In the genomic region with DNA sequence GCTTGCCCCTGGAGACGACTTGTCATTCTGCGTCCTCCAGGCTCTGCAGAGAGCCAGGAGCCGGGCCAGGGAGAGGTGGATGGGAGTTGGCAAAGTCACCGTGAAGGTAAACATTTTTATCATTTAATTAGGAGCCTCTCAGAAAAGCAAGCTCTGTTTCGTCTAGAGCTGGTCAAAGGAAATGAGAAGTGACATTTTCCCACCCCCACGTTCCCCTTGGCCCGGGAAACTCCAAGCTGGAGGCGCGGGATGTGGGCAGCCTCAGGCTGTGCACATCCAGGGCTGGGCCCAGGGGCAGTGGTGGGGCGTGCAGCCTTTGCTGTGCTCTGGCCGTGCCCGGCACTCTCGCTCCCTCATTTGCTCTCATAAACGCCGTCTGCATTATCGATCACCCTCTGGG, we compare ENCODE assay signal across 24 cellular contexts.
DNase-seq lines count a peak whose midpoint lies in the region; ATAC-seq and TF ChIP-seq lines count a peak whose summit lies in the region.
"Had no signal": no experiment of that assay in that cellular context is flagged by ENCODE, and none has a peak within 500 bp of the region (broad histone marks: within the 10 kb centered on the region; RNA-seq: fewer than 3 reads in every experiment).

No MANE protein-coding gene starts in this region.

- H3K36me3 Mint-ChIP-seq in activated CD4-positive, alpha-beta T cell treated with anti-CD3 and anti-CD28 coated beads, Interleukin-2, amount 10 ng/mL, durations not matched to agents 7 days and 5 days (ENCODE audit: low read depth), result no peaks in the 10 kb centered on the region
- H3K36me3 Mint-ChIP-seq: brain; CD4-positive, CD25-positive, alpha-beta regulatory T cell had no signal

- BruUV-seq in A673 (replicated peaks; lab: Mats Ljungman, UMichigan), result no TSS peak

- H3K27me3 ChIP-seq in A673 (replicated peaks; ENCODE audit: insufficient read depth, low read depth, low read length, poor library complexity), result no peaks in the 10 kb centered on the region
- H3K27me3 ChIP-seq: suprapubic skin, vagina had no signal

- no peaks in the 10 kb centered on the region for H3K36me3 ChIP-seq in A673 (ENCODE audit: insufficient read depth, low read length, poor library complexity, severe bottlenecking)
- H3K36me3 ChIP-seq: suprapubic skin, vagina had no signal

- H3K9me3 Mint-ChIP-seq in stimulated activated naive CD8-positive, alpha-beta T cell treated with anti-CD3 and anti-CD28 coated beads, Interleukin-15, amount 100 ng/mL, for 72 hours, result no peaks in the 10 kb centered on the region
- H3K9me3 Mint-ChIP-seq in activated CD4-positive, alpha-beta T cell treated with anti-CD3 and anti-CD28 coated beads, Interleukin-2, amount 10 ng/mL, durations not matched to agents 7 days and 5 days, result no peaks in the 10 kb centered on the region
- H3K9me3 Mint-ChIP-seq: brain; CD4-positive, CD25-positive, alpha-beta regulatory T cell; T-helper 2 cell treated with Interferon-gamma antibody and Interleukin-4, amounts not matched to agents 5 μg/mL and 100 μg/mL, for 36 hours had no signal

- no peaks in the 10 kb centered on the region for H3K9me3 ChIP-seq in A673 (ENCODE audit: low read depth, low read length, poor library complexity, severe bottlenecking)
- H3K9me3 ChIP-seq: psoas muscle, suprapubic skin, vagina had no signal

- POLR2A ChIA-PET in A673 (lab: Charles Lee; ENCODE audit: low non-redundant PET), result no interaction called here
- POLR2A ChIA-PET in activated CD4-positive, alpha-beta T cell treated with anti-CD3 and anti-CD28 coated beads, Interleukin-2, amount 10 ng/mL, durations not matched to agents 7 days and 5 days (lab: Charles Lee), result no interaction called here

- no peak overlapping the region for H3K27ac ChIP-seq in A673 (ENCODE audit: low read depth, low read length, poor library complexity, severe bottlenecking)
- H3K27ac ChIP-seq: epithelial cell of prostate, psoas muscle, skin epidermis, suprapubic skin, vagina had no signal

- CTCF ChIA-PET in A673 (lab: Charles Lee), result no interaction called here
- CTCF ChIA-PET in activated CD4-positive, alpha-beta T cell treated with anti-CD3 and anti-CD28 coated beads, Interleukin-2, amount 10 ng/mL, durations not matched to agents 7 days and 5 days (lab: Charles Lee), result no interaction called here

- H3K4me3 Mint-ChIP-seq in stimulated activated naive CD8-positive, alpha-beta T cell treated with anti-CD3 and anti-CD28 coated beads, Interleukin-15, amount 100 ng/mL, for 72 hours, result no peak overlapping the region
- no peak overlapping the region for H3K4me3 Mint-ChIP-seq in activated CD4-positive, alpha-beta T cell treated with anti-CD3 and anti-CD28 coated beads, Interleukin-2, amount 10 ng/mL, durations not matched to agents 7 days and 5 days
- H3K4me3 Mint-ChIP-seq: brain; CD4-positive, CD25-positive, alpha-beta regulatory T cell; T-helper 2 cell treated with Interferon-gamma antibody and Interleukin-4, amounts not matched to agents 5 μg/mL and 100 μg/mL, for 36 hours had no signal

- ATAC-seq in stimulated activated naive CD8-positive, alpha-beta T cell treated with anti-CD3 and anti-CD28 coated beads, Interleukin-15, amount 100 ng/mL, for 72 hours, result peak; percentile 8
- ATAC-seq in stimulated activated naive CD8-positive, alpha-beta T cell treated with anti-CD3 and anti-CD28 coated beads, Interleukin-15, Interleukin-2, amounts not matched to agents 100 U/mL and 50 U/mL, for 24 hours, result no peak
- peak; percentile 91 for ATAC-seq in SK-N-SH treated with all-trans-retinoic acid at 6 μM for 48 hours
- ATAC-seq: psoas muscle had no signal

- H3K4me3 ChIP-seq in A673 (ENCODE audit: low read depth, low read length, poor library complexity, severe bottlenecking), result no peak overlapping the region
- H3K4me3 ChIP-seq: psoas muscle, skin epidermis, suprapubic skin, vagina had no signal

- intact Hi-C loops in A673 (cut with micrococcal nuclease; ENCODE audit: unreplicated experiment), result no loop called here

- no peak for DNase-seq in stimulated activated naive CD8-positive, alpha-beta T cell treated with anti-CD3 and anti-CD28 coated beads, Interleukin-15, amount 100 ng/mL, for 72 hours
- no peak for DNase-seq in stimulated activated naive CD8-positive, alpha-beta T cell treated with anti-CD3 and anti-CD28 coated beads, Interleukin-15, Interleukin-2, amounts not matched to agents 100 U/mL and 50 U/mL, for 24 hours
- peak; percentile 76 for DNase-seq in mesenteric fat pad (ENCODE audit: low spot score)
- DNase-seq in A673 (ENCODE audit: low spot score), result no peak
- no peak for DNase-seq in activated CD4-positive, alpha-beta T cell treated with anti-CD3 and anti-CD28 coated beads, Interleukin-2, amount 10 ng/mL, durations not matched to agents 7 days and 5 days
- no peak for DNase-seq in activated CD4-positive, alpha-beta T cell treated with anti-CD3 and anti-CD28 coated beads for 1 hour
- DNase-seq in NCI-H748 (lab: John Stamatoyannopoulos, UW; ENCODE audit: unreplicated experiment), result no peak
- DNase-seq: ACHN; activated CD4-positive, alpha-beta T cell treated with anti-CD3 and anti-CD28 coated beads, Interleukin-2, amount 50 U/mL, for 4 hours; activated gamma-delta T cell treated with Interleukin-2 at 50 U/mL for 16 hours; CD4-positive, CD25-positive, alpha-beta regulatory T cell; glutamatergic neuron; IMR-90; NCI-H1436 treated with DMSO at 0.1 percent for 48 hours; NCI-H2171; NCI-H526; psoas muscle had no signal

- TF ChIP-seq CTCF in A673 (conservative IDR thresholded peaks at IDR 0.05; ENCODE audit: low read depth, low read length), result no peak

- no peak overlapping the region for H3K27ac Mint-ChIP-seq in stimulated activated naive CD8-positive, alpha-beta T cell treated with anti-CD3 and anti-CD28 coated beads, Interleukin-15, amount 100 ng/mL, for 72 hours
- no peak overlapping the region for H3K27ac Mint-ChIP-seq in activated CD4-positive, alpha-beta T cell treated with anti-CD3 and anti-CD28 coated beads, Interleukin-2, amount 10 ng/mL, durations not matched to agents 7 days and 5 days
- H3K27ac Mint-ChIP-seq: CD4-positive, CD25-positive, alpha-beta regulatory T cell; T-helper 2 cell treated with Interferon-gamma antibody and Interleukin-4, amounts not matched to agents 5 μg/mL and 100 μg/mL, for 36 hours had no signal

- no peaks in the 10 kb centered on the region for H3K4me1 ChIP-seq in A673 (ENCODE audit: insufficient read depth, low read length, poor library complexity, severe bottlenecking)
- H3K4me1 ChIP-seq: psoas muscle, suprapubic skin, vagina had no signal

- no peaks in the 10 kb centered on the region for H3K4me1 Mint-ChIP-seq in stimulated activated naive CD8-positive, alpha-beta T cell treated with anti-CD3 and anti-CD28 coated beads, Interleukin-15, amount 100 ng/mL, for 72 hours
- H3K4me1 Mint-ChIP-seq in activated CD4-positive, alpha-beta T cell treated with anti-CD3 and anti-CD28 coated beads, Interleukin-2, amount 10 ng/mL, durations not matched to agents 7 days and 5 days, result no peaks in the 10 kb centered on the region
- H3K4me1 Mint-ChIP-seq: brain; CD4-positive, CD25-positive, alpha-beta regulatory T cell had no signal

- no peaks in the 10 kb centered on the region for H3K27me3 Mint-ChIP-seq in stimulated activated naive CD8-positive, alpha-beta T cell treated with anti-CD3 and anti-CD28 coated beads, Interleukin-15, amount 100 ng/mL, for 72 hours
- no peaks in the 10 kb centered on the region for H3K27me3 Mint-ChIP-seq in activated CD4-positive, alpha-beta T cell treated with anti-CD3 and anti-CD28 coated beads, Interleukin-2, amount 10 ng/mL, durations not matched to agents 7 days and 5 days

TF ChIP-seq in SK-N-SH treated with all-trans-retinoic acid at 6 μM for 48 hours, 23 proteins besides CTCF, POLR2A, EP300 and RAD21 (continues in another document):
- TF ChIP-seq, protein P1, sequence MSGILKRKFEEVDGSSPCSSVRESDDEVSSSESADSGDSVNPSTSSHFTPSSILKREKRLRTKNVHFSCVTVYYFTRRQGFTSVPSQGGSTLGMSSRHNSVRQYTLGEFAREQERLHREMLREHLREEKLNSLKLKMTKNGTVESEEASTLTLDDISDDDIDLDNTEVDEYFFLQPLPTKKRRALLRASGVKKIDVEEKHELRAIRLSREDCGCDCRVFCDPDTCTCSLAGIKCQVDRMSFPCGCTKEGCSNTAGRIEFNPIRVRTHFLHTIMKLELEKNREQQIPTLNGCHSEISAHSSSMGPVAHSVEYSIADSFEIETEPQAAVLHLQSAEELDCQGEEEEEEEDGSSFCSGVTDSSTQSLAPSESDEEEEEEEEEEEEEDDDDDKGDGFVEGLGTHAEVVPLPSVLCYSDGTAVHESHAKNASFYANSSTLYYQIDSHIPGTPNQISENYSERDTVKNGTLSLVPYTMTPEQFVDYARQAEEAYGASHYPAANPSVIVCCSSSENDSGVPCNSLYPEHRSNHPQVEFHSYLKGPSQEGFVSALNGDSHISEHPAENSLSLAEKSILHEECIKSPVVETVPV (CRISPR knock-in tag; IDR thresholded peaks at IDR 0.05), result no peak
- peak; percentile 26; the same call in 1 of the 2 replicates for TF ChIP-seq ZNF8 (CRISPR knock-in tag; IDR thresholded peaks at IDR 0.05)
- TF ChIP-seq, protein P2, sequence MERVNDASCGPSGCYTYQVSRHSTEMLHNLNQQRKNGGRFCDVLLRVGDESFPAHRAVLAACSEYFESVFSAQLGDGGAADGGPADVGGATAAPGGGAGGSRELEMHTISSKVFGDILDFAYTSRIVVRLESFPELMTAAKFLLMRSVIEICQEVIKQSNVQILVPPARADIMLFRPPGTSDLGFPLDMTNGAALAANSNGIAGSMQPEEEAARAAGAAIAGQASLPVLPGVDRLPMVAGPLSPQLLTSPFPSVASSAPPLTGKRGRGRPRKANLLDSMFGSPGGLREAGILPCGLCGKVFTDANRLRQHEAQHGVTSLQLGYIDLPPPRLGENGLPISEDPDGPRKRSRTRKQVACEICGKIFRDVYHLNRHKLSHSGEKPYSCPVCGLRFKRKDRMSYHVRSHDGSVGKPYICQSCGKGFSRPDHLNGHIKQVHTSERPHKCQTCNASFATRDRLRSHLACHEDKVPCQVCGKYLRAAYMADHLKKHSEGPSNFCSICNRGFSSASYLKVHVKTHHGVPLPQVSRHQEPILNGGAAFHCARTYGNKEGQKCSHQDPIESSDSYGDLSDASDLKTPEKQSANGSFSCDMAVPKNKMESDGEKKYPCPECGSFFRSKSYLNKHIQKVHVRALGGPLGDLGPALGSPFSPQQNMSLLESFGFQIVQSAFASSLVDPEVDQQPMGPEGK (CRISPR knock-in tag; IDR thresholded peaks at IDR 0.05; ENCODE audit: borderline replicate concordance), result no peak; the same call in 1 of the 2 replicates
- TF ChIP-seq, protein P3, sequence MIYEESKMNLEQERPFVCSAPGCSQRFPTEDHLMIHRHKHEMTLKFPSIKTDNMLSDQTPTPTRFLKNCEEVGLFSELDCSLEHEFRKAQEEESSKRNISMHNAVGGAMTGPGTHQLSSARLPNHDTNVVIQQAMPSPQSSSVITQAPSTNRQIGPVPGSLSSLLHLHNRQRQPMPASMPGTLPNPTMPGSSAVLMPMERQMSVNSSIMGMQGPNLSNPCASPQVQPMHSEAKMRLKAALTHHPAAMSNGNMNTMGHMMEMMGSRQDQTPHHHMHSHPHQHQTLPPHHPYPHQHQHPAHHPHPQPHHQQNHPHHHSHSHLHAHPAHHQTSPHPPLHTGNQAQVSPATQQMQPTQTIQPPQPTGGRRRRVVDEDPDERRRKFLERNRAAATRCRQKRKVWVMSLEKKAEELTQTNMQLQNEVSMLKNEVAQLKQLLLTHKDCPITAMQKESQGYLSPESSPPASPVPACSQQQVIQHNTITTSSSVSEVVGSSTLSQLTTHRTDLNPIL (CRISPR knock-in tag; IDR thresholded peaks at IDR 0.05; ENCODE audit: low read depth), result no peak
